22 cellular contexts compared by ENCODE assay signal in genomic region chr10:44281662-44282061, GRCh38.
"Had no signal": no experiment of that assay in that cellular context is flagged by ENCODE, and none has a peak within 500 bp of the region (broad histone marks: within the 10 kb centered on the region; RNA-seq: fewer than 3 reads in every experiment).

No MANE protein-coding gene starts in this region.

- H3K36me3 Mint-ChIP-seq: activated naive CD8-positive, alpha-beta T cell; mesothelial cell of epicardium had no signal

- ATAC-seq: activated CD4-positive, alpha-beta T cell treated with anti-CD3 and anti-CD28 coated beads for 36 hours; esophagus mucosa; naive thymus-derived CD4-positive, alpha-beta T cell had no signal

- H3K27ac ChIP-seq: adrenal gland, brain microvascular endothelial cell, SK-N-MC, thyroid gland had no signal

- DNase-seq: activated CD4-positive, alpha-beta T cell treated with anti-CD3 and anti-CD28 coated beads for 36 hours; activated CD4-positive, alpha-beta T cell treated with anti-CD3 and anti-CD28 coated beads, Interleukin-2, amount 50 U/mL, for 48 hours; activated CD4-positive, CD25-positive, alpha-beta regulatory T cell; activated CD8-positive, alpha-beta memory T cell treated with anti-CD3 and anti-CD28 coated beads for 24 hours; activated effector memory CD4-positive, alpha-beta T cell treated with Interleukin-2 at 50 U/mL for 16 hours; activated naive CD4-positive, alpha-beta T cell treated with Interleukin-2 at 50 U/mL for 16 hours; adrenal gland; brain microvascular endothelial cell; caudate nucleus; endodermal cell; foreskin melanocyte; naive thymus-derived CD4-positive, alpha-beta T cell; stimulated activated CD4-positive, alpha-beta T cell treated with anti-CD3 and anti-CD28 coated beads, Interleukin-15, amount 100 ng/mL, for 24 hours; stimulated activated CD4-positive, alpha-beta T cell treated with anti-CD3 and anti-CD28 coated beads, Interleukin-2, amount 100 ng/mL, for 24 hours; stimulated activated naive CD4-positive, alpha-beta T cell had no signal

- H3K27me3 ChIP-seq: adrenal gland, brain microvascular endothelial cell, right atrium auricular region, thyroid gland had no signal

- H3K27me3 Mint-ChIP-seq: activated naive CD8-positive, alpha-beta T cell had no signal

- H3K9me3 Mint-ChIP-seq: dendritic cell treated with granulocyte-macrophage colony-stimulating factor and Interleukin-4, amounts not matched to agents 40 ng/mL and 50 ng/mL, for 4 days had no signal

- H3K9me3 ChIP-seq: adrenal gland, right atrium auricular region, thyroid gland had no signal

- H3K4me3 Mint-ChIP-seq: activated CD4-positive, alpha-beta T cell treated with anti-CD3 and anti-CD28 coated beads for 36 hours; activated naive CD8-positive, alpha-beta T cell; dendritic cell treated with granulocyte-macrophage colony-stimulating factor and Interleukin-4, amounts not matched to agents 40 ng/mL and 50 ng/mL, for 4 days; endodermal cell; mesothelial cell of epicardium; naive thymus-derived CD4-positive, alpha-beta T cell had no signal

- H3K36me3 ChIP-seq: adrenal gland, brain microvascular endothelial cell, right atrium auricular region, thyroid gland had no signal

- H3K4me1 Mint-ChIP-seq: activated CD4-positive, alpha-beta T cell treated with anti-CD3 and anti-CD28 coated beads for 36 hours; naive thymus-derived CD4-positive, alpha-beta T cell had no signal

- H3K27ac Mint-ChIP-seq: activated CD4-positive, alpha-beta T cell treated with anti-CD3 and anti-CD28 coated beads for 36 hours; activated naive CD8-positive, alpha-beta T cell; dendritic cell treated with granulocyte-macrophage colony-stimulating factor and Interleukin-4, amounts not matched to agents 40 ng/mL and 50 ng/mL, for 4 days; endodermal cell; mesothelial cell of epicardium; naive thymus-derived CD4-positive, alpha-beta T cell had no signal

- H3K4me1 ChIP-seq: adrenal gland, thyroid gland had no signal

- H3K4me3 ChIP-seq: adrenal gland, right atrium auricular region, SK-N-MC, thyroid gland had no signal
